ENCODE assay signal across 28 cellular contexts in genomic region chr12:71004578-71004977, GRCh38.
"Had no signal": no experiment of that assay in that cellular context is flagged by ENCODE, and none has a peak within 500 bp of the region (broad histone marks: within the 10 kb centered on the region; RNA-seq: fewer than 3 reads in every experiment).

No MANE protein-coding gene starts in this region.

- FAIRE-seq: colon, endometrium, endothelial cell of umbilical vein, frontal cortex had no signal

- ATAC-seq: effector memory CD8-positive, alpha-beta T cell; esophagus mucosa; foreskin keratinocyte; gastrocnemius medialis; gastroesophageal sphincter; heart left ventricle; heart right ventricle had no signal

- H3K4me1 ChIP-seq: colonic mucosa, esophagus muscularis mucosa, esophagus squamous epithelium, foreskin keratinocyte, gastrocnemius medialis, gastroesophageal sphincter, heart left ventricle had no signal

- H3K36me3 ChIP-seq: colonic mucosa, esophagus muscularis mucosa, esophagus squamous epithelium, gastrocnemius medialis, gastroesophageal sphincter, heart left ventricle, heart right ventricle had no signal

- H3K4me3 ChIP-seq: colonic mucosa, coronary artery, dorsolateral prefrontal cortex, esophagus muscularis mucosa, esophagus squamous epithelium, gastrocnemius medialis, gastroesophageal sphincter, heart left ventricle, heart right ventricle had no signal

- DNase-seq: colonic mucosa; cortex of kidney; dermis blood vessel endothelial cell; dorsolateral prefrontal cortex; effector CD4-positive, alpha-beta T cell; effector CD8-positive, alpha-beta T cell; effector memory CD4-positive, alpha-beta T cell; effector memory CD8-positive, alpha-beta T cell; endodermal cell; erythroblast; esophagus squamous epithelium; foreskin fibroblast; foreskin keratinocyte; foreskin melanocyte; gastrocnemius medialis; glutamatergic neuron; head of caudate nucleus; heart left ventricle; heart right ventricle had no signal

- H3K27me3 ChIP-seq: colonic mucosa, dorsolateral prefrontal cortex, esophagus muscularis mucosa, esophagus squamous epithelium, foreskin keratinocyte, gastrocnemius medialis, gastroesophageal sphincter, heart left ventricle, heart right ventricle had no signal

- H3K9me3 ChIP-seq: colonic mucosa, esophagus muscularis mucosa, esophagus squamous epithelium, gastrocnemius medialis, gastroesophageal sphincter, heart left ventricle, heart right ventricle had no signal

- H3K27ac ChIP-seq: colonic mucosa, dorsolateral prefrontal cortex, epithelial cell of prostate, esophagus muscularis mucosa, esophagus squamous epithelium, foreskin keratinocyte, gastrocnemius medialis, gastroesophageal sphincter, heart left ventricle, heart right ventricle had no signal
